In genomic region chr16:23434380-23434779, GRCh38 we compare ENCODE assay signal across 8 cellular contexts. TPM values are rescaled to one million over a fixed set of nuclear protein-coding genes. Genes with fewer than 3 reads are reported as not detected.
DNase-seq lines count a peak whose midpoint lies in the region; ATAC-seq lines count a peak whose summit lies in the region.

No MANE protein-coding gene starts in this region.

- H3K4me1 ChIP-seq in mesendoderm (ENCODE audit: control insufficient read depth, low read depth, low read length) = no peaks in the 10 kb centered on the region

- H3K4me3 ChIP-seq in mesendoderm (ENCODE audit: low read length) = no peak overlapping the region

- no peaks in the 10 kb centered on the region for H3K79me1 ChIP-seq in mesendoderm (ENCODE audit: low read length)

- no peaks in the 10 kb centered on the region for H3K9me3 Mint-ChIP-seq in activated naive CD4-positive, alpha-beta T cell treated with anti-CD3 and anti-CD28 coated beads for 36 hours

- H2BK5ac ChIP-seq in mesendoderm (ENCODE audit: low read length) = no peak overlapping the region

- no peaks in the 10 kb centered on the region for H3K4me1 Mint-ChIP-seq in activated naive CD4-positive, alpha-beta T cell treated with anti-CD3 and anti-CD28 coated beads for 36 hours (ENCODE audit: low read depth)

- no peaks in the 10 kb centered on the region for H3K79me2 ChIP-seq in mesendoderm (ENCODE audit: control insufficient read depth, insufficient read depth, low read length)

- H3K27me3 ChIP-seq in mesendoderm (ENCODE audit: insufficient read depth, low read length, poor library complexity) = no peaks in the 10 kb centered on the region

- intact Hi-C loops in activated naive CD4-positive, alpha-beta T cell treated with anti-CD3 and anti-CD28 coated beads for 36 hours (cut with micrococcal nuclease) = loop anchor here (1.0 to 2.0 kb wide), 2 partner anchors 252 to 536 kb away; partner anchors contain the start of gene SCNN1G

- no peak overlapping the region for H3K23ac ChIP-seq in mesendoderm (ENCODE audit: low read length)

- no peak overlapping the region for H4K8ac ChIP-seq in mesendoderm (ENCODE audit: low read depth, low read length)

- DNase-seq in activated naive CD4-positive, alpha-beta T cell treated with anti-CD3 and anti-CD28 coated beads for 36 hours = peak; percentile 27
- DNase-seq in activated naive CD4-positive, alpha-beta T cell treated with anti-CD3 and anti-CD28 coated beads, Interleukin-2, amount 50 U/mL, for 16 hours = no peak
- DNase-seq in LoVo (ENCODE audit: low spot score) (peak; percentile 72), OCI-M2 (lab: John Stamatoyannopoulos, UW; ENCODE audit: unreplicated experiment) (peak; percentile 30), dermis microvascular lymphatic vessel endothelial cell (ENCODE audit: low read depth in 2 of 2) (peak; percentile 80 to 88), mesendoderm (peak; percentile 70)

- H3K4ac ChIP-seq in mesendoderm (ENCODE audit: low read depth, low read length) = no peak overlapping the region

- WGBS in mesendoderm (ENCODE audit: extremely low coverage, insufficient coverage, low lambda C conversion rate) = no CpG with 5 or more reads among the region's 6 CpGs

- no peak overlapping the region for H3K56ac ChIP-seq in mesendoderm (ENCODE audit: low read length)

- no peaks in the 10 kb centered on the region for H3K36me3 ChIP-seq in mesendoderm (ENCODE audit: control insufficient read depth, insufficient read depth, low read length)

- no peak overlapping the region for H3K4me2 ChIP-seq in mesendoderm (ENCODE audit: low read length)

- H2BK120ac ChIP-seq in mesendoderm (ENCODE audit: low read depth, low read length) = no peak overlapping the region

- ATAC-seq in GM19397 (IDR thresholded peaks at IDR 0.05; ENCODE audit: unreplicated experiment) (no peak), HG03108 (IDR thresholded peaks at IDR 0.05; ENCODE audit: unreplicated experiment) (no peak)

- H4K5ac ChIP-seq in mesendoderm (ENCODE audit: low read length) = no peak overlapping the region

- H3K36me3 Mint-ChIP-seq in activated naive CD4-positive, alpha-beta T cell treated with anti-CD3 and anti-CD28 coated beads for 36 hours (ENCODE audit: low read depth) = peaks cover 29% of the 10 kb centered on the region

- no peak overlapping the region for H3K27ac ChIP-seq in mesendoderm (ENCODE audit: low read depth, low read length)

- H3K27me3 Mint-ChIP-seq in activated naive CD4-positive, alpha-beta T cell treated with anti-CD3 and anti-CD28 coated beads for 36 hours (ENCODE audit: low read depth) = no peaks in the 10 kb centered on the region

- no peak overlapping the region for H3K18ac ChIP-seq in mesendoderm (ENCODE audit: low read length)

- H3K27ac Mint-ChIP-seq in activated naive CD4-positive, alpha-beta T cell treated with anti-CD3 and anti-CD28 coated beads for 36 hours = no peak overlapping the region

- CTCF ChIA-PET in activated naive CD4-positive, alpha-beta T cell treated with anti-CD3 and anti-CD28 coated beads for 36 hours (lab: Charles Lee) = interaction anchor here (0.6 to 5.1 kb wide), 29 partner anchors 8 to 1766 kb away, joined by 3 to 65 read pairs (median 5); partner anchors contain the start of gene SCNN1G

- no peak overlapping the region for H3K9ac ChIP-seq in mesendoderm (ENCODE audit: low read length)

- no peak overlapping the region for H2BK15ac ChIP-seq in mesendoderm (replicated peaks; ENCODE audit: low read depth)

- no peak overlapping the region for H2AK5ac ChIP-seq in mesendoderm (ENCODE audit: low read length)

- H3K4me3 Mint-ChIP-seq in activated naive CD4-positive, alpha-beta T cell treated with anti-CD3 and anti-CD28 coated beads for 36 hours = no peak overlapping the region

RNA-seq across cellular contexts. Expression of gene COG7, which starts 18.6 kb away (rescaled TPM):
- 10 to 100 TPM; 16.4 to 16.9 TPM for total RNA-seq in activated naive CD4-positive, alpha-beta T cell treated with anti-CD3 and anti-CD28 coated beads for 36 hours
- total RNA-seq in dermis microvascular lymphatic vessel endothelial cell = 7.6 and 13.7 TPM in 2 replicates
- 8.5 TPM for polyA plus RNA-seq in mesendoderm (2013, experiment 1 of 2)
- polyA plus RNA-seq in mesendoderm (2013, experiment 2 of 2) = 8.7 TPM
